Comparison of ENCODE assay signal across 8 cellular contexts in genomic region chr17:73591278-73592078, GRCh38. TPM values are rescaled to one million over a fixed set of nuclear protein-coding genes. Genes with fewer than 3 reads are reported as not detected.
A peak's percentile ranks its signal among the peaks of the same experiment; 100 is the strongest.
DNase-seq lines count a peak whose midpoint lies in the region; ATAC-seq, FAIRE-seq and TF ChIP-seq lines count a peak whose summit lies in the region.

No MANE protein-coding gene starts in this region.

- CTCF ChIA-PET in OCI-LY7 (lab: Charles Lee; ENCODE audit: unreplicated experiment), result interaction anchor here (1.2 to 2.0 kb wide), 2 partner anchors 9 to 162 kb away, joined by 3 to 4 read pairs; no protein-coding TSS in a partner anchor

- BruUV-seq in OCI-LY7 (replicated peaks; lab: Mats Ljungman, UMichigan), result TSS peak; percentile 96

- H3K36me3 Mint-ChIP-seq in endothelial cell (ENCODE audit: low read depth, unreplicated experiment), result no peaks in the 10 kb centered on the region

- ATAC-seq in HG02571 (IDR thresholded peaks at IDR 0.05; ENCODE audit: unreplicated experiment), result peak; percentile 56
- ATAC-seq in GM18870 (IDR thresholded peaks at IDR 0.05; ENCODE audit: unreplicated experiment), result no peak

- H3K4me1 Mint-ChIP-seq in endothelial cell (ENCODE audit: unreplicated experiment), result peaks cover 6% of the 10 kb centered on the region

- no peaks in the 10 kb centered on the region for H3K9me3 ChIP-seq in OCI-LY7 (ENCODE audit: low read length)
- no peaks in the 10 kb centered on the region for H3K9me3 ChIP-seq in tibial artery

- intact Hi-C loops in OCI-LY7 (cut with micrococcal nuclease; ENCODE audit: unreplicated experiment) (loop anchor here (1.0 to 10.0 kb wide), 5 partner anchors 120 to 1567 kb away; partner anchors contain the start of genes COG1 and TTYH2), tibial artery (cut with DNase I; ENCODE audit: low total_unique reads) (loop anchor here (10.0 kb wide), 1 partner anchor 123 kb away; no protein-coding TSS in a partner anchor)

- POLR2A ChIA-PET in OCI-LY7 (lab: Charles Lee), result interaction anchor here (0.8 to 3.9 kb wide), 5 partner anchors 11 to 321 kb away, joined by 3 to 18 read pairs (median 3); no protein-coding TSS in a partner anchor

- H2AFZ ChIP-seq in OCI-LY7 (ENCODE audit: low read length), result no peak overlapping the region

- H3K4me1 ChIP-seq in OCI-LY7 (ENCODE audit: insufficient read depth, low read length, poor library complexity, severe bottlenecking) (peaks cover 96% of the 10 kb centered on the region), tibial artery (no peaks in the 10 kb centered on the region)

- H3K27me3 Mint-ChIP-seq in endothelial cell (ENCODE audit: unreplicated experiment), result peaks cover 12% of the 10 kb centered on the region

- peak; percentile 95 for FAIRE-seq in GM12891 (lab: Jason Lieb, UNC)

- peak overlapping the region; percentile 64 for H3K4me3 ChIP-seq in OCI-LY7 (ENCODE audit: low read depth, low read length, poor library complexity, severe bottlenecking)
- no peak overlapping the region for H3K4me3 ChIP-seq in tibial artery

- H4K20me1 ChIP-seq in OCI-LY7 (ENCODE audit: insufficient read depth, low read length), result no peaks in the 10 kb centered on the region

- H3K4me2 ChIP-seq in OCI-LY7 (ENCODE audit: low read length), result peak overlapping the region; percentile 76

- H3K27ac ChIP-seq in OCI-LY7 (ENCODE audit: low read depth, low read length, poor library complexity, severe bottlenecking) (peak overlapping the region; percentile 96), tibial artery (no peak overlapping the region)

- H3K9me2 ChIP-seq in OCI-LY7 (ENCODE audit: insufficient read depth, low read length), result no peaks in the 10 kb centered on the region

- H3K36me3 ChIP-seq in OCI-LY7 (ENCODE audit: insufficient read depth, low read length) (no peaks in the 10 kb centered on the region), tibial artery (no peaks in the 10 kb centered on the region)

- no peak overlapping the region for H3K27ac Mint-ChIP-seq in endothelial cell (ENCODE audit: unreplicated experiment)

- H3K9me3 Mint-ChIP-seq in endothelial cell (ENCODE audit: unreplicated experiment), result no peaks in the 10 kb centered on the region

- no peak for TF ChIP-seq POLR2A in GM12891 (IDR thresholded peaks at IDR 0.05; ENCODE audit: low read depth, low read length)

- no peaks in the 10 kb centered on the region; the same call in 1 of the 2 replicates for H3K79me2 ChIP-seq in OCI-LY7 (ENCODE audit: insufficient read depth, low read depth, low read length)

- DNase-seq in GM12891 (ENCODE audit: insufficient read length, low spot score), result peak; percentile 56
- DNase-seq in OCI-LY7 (ENCODE audit: low spot score), result peak; percentile 98
- peak; percentile 69 for DNase-seq in central memory CD4-positive, alpha-beta T cell
- no peak for DNase-seq in Kasumi-1 (lab: John Stamatoyannopoulos, UW)
- DNase-seq in endothelial cell (ENCODE audit: low spot score), result no peak
- DNase-seq in tibial artery, result no peak

- H3K4me3 Mint-ChIP-seq in endothelial cell (ENCODE audit: unreplicated experiment), result no peak overlapping the region

- peaks cover 0 to 23% of the 10 kb centered on the region in 2 donors for H3K27me3 ChIP-seq in tibial artery

- TF ChIP-seq CTCF in OCI-LY7 (conservative IDR thresholded peaks at IDR 0.05; ENCODE audit: low read length) (no peak), endothelial cell (IDR thresholded peaks at IDR 0.05; ENCODE audit: unreplicated experiment) (no peak), tibial artery (IDR thresholded peaks at IDR 0.05) (no peak)

TF ChIP-seq in GM12891, 5 proteins besides CTCF, POLR2A, EP300 and RAD21:
- TF ChIP-seq POLR2AphosphoS5 (IDR thresholded peaks at IDR 0.05; ENCODE audit: low read depth, low read length), result no peak
- TF ChIP-seq SPI1 (IDR thresholded peaks at IDR 0.05; ENCODE audit: low read depth, low read length), result no peak
- TF ChIP-seq TAF1 (IDR thresholded peaks at IDR 0.05; ENCODE audit: low read depth, low read length), result no peak
- no peak for TF ChIP-seq POU2F2 (IDR thresholded peaks at IDR 0.05; ENCODE audit: low read depth, low read length)
- no peak for TF ChIP-seq PAX5 (IDR thresholded peaks at IDR 0.05; ENCODE audit: insufficient read depth, low read length, severe bottlenecking)

RNA-seq across cellular contexts. Expression of gene SDK2, which starts 52.8 kb away (rescaled TPM):
- not detected for polyA plus RNA-seq in GM12891 (2012; ENCODE audit: low read depth, missing spikeins)
- total RNA-seq in OCI-LY7 (2014; rRNA removed; shearing (Covaris generic)), result 1.8 and 3.5 TPM in 2 replicates
- total RNA-seq in OCI-LY7 (2022) (0.22 and 0.32 TPM in 2 replicates), endothelial cell (ENCODE audit: unreplicated experiment) (2.4 TPM)

Comparison
In these comparisons a context has a peak if more than half of its experiments do, and no peak if none do; other contexts are left out.
1. DNase-seq: peak in GM12891 (single experiment), OCI-LY7 (single experiment) and central memory CD4-positive, alpha-beta T cell (single experiment); none in Kasumi-1 (0 of 2), endothelial cell (single experiment) and tibial artery (0 of 2).